32 cellular contexts compared by ENCODE assay signal in genomic region chr3:114509756-114510155, GRCh38.
"Had no signal": no experiment of that assay in that cellular context is flagged by ENCODE, and none has a peak within 500 bp of the region (broad histone marks: within the 10 kb centered on the region; RNA-seq: fewer than 3 reads in every experiment).

No MANE protein-coding gene starts in this region.

- H3K9me3 ChIP-seq: Peyer's patch had no signal

- DNase-seq: activated CD4-positive, alpha-beta memory T cell treated with anti-CD3 and anti-CD28 coated beads, Interleukin-2, amount 10 ng/mL, durations not matched to agents 7 days and 5 days; activated CD4-positive, alpha-beta T cell treated with anti-CD3 and anti-CD28 coated beads for 1 hour; activated CD4-positive, alpha-beta T cell treated with anti-CD3 and anti-CD28 coated beads for 48 hours; activated CD4-positive, CD25-positive, alpha-beta regulatory T cell; activated CD8-positive, alpha-beta memory T cell treated with anti-CD3 and anti-CD28 coated beads for 24 hours; activated CD8-positive, alpha-beta memory T cell treated with anti-CD3 and anti-CD28 coated beads, Interleukin-2, amount 10 ng/mL, durations not matched to agents 7 days and 5 days; activated CD8-positive, alpha-beta memory T cell treated with anti-CD3 and anti-CD28 coated beads, Interleukin-2, amount 50 U/mL, for 48 hours; activated effector memory CD4-positive, alpha-beta T cell treated with Interleukin-2 at 50 U/mL for 16 hours; activated naive CD4-positive, alpha-beta T cell treated with anti-CD3 and anti-CD28 coated beads, Interleukin-2, amount 10 ng/mL, durations not matched to agents 7 days and 5 days; activated naive CD8-positive, alpha-beta T cell treated with anti-CD3 and anti-CD28 coated beads, Interleukin-2, amount 50 U/mL, for 24 hours; activated T-cell treated with anti-CD3 and anti-CD28 coated beads, Interleukin-2, amount 50 U/mL, for 48 hours; anterior cingulate cortex; brain microvascular endothelial cell; Karpas-422; KBM-7; NCI-H1105 treated with DMSO at 0.1 percent for 48 hours; NCI-H1436; NCI-H1694; NCI-H1930; NCI-H2081 treated with DMSO at 0.1 percent for 48 hours; NCI-H226; NCI-H446 treated with DMSO at 0.1 percent for 48 hours; NCI-H524 treated with DMSO at 0.1 percent for 48 hours; PC-3; Peyer's patch; SIG-M5; SW 1271; T-helper 1 cell; T1000; WERI-Rb-1 had no signal

- H3K4me1 ChIP-seq: Peyer's patch had no signal

- ATAC-seq: activated CD8-positive, alpha-beta memory T cell treated with anti-CD3 and anti-CD28 coated beads, Interleukin-2, amount 10 ng/mL, durations not matched to agents 7 days and 5 days; activated naive CD8-positive, alpha-beta T cell treated with anti-CD3 and anti-CD28 coated beads, Interleukin-2, amount 50 U/mL, for 24 hours; PC-3; Right ventricle myocardium inferior had no signal

- H3K27ac ChIP-seq: brain microvascular endothelial cell, Peyer's patch, RWPE1, WERI-Rb-1 had no signal

- H3K4me3 ChIP-seq: Peyer's patch had no signal

- H3K27me3 ChIP-seq: brain microvascular endothelial cell, Peyer's patch had no signal

- H3K36me3 ChIP-seq: brain microvascular endothelial cell, Peyer's patch, WERI-Rb-1 had no signal
